Comparison of ENCODE assay signal across 1 cellular context in the genomic region with DNA sequence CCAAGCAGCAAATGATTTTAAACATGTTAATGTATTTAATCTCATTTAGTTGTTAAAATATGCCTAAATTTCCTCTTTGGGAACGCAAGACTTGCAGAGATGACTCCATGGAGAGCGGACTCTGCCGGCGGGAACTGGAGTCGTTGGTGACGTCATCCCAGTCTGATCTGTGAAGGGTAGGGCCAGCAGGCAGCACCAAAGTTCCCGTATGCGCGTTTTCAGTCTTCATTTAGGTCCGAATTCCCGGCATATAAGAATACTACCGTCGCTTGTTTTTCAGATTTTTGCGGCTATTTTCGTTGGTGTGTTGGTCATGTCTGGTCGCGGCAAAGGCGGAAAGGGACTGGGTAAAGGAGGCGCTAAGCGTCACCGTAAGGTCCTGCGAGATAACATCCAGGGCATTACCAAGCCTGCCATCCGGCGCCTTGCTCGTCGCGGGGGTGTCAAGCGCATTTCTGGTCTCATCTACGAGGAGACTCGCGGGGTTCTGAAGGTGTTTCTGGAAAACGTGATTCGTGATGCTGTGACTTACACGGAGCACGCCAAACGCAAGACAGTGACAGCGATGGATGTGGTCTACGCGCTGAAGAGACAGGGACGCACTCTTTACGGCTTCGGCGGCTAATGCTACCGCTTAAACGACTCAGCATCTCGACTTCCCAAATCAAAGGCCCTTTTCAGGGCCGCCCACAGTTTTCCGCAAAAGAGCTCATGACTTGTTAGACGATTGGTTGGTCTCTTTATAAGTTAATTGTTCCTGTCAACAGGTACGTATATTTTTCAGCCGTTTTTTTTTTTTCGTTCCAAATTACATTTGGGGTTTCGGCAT.
TF ChIP-seq lines count a peak whose summit lies in the region.

No MANE protein-coding gene starts in this region.

TF ChIP-seq in HepG2, 621 proteins besides CTCF, POLR2A, EP300 and RAD21 (continued from another document and continues in another):
- TF ChIP-seq, protein P1, sequence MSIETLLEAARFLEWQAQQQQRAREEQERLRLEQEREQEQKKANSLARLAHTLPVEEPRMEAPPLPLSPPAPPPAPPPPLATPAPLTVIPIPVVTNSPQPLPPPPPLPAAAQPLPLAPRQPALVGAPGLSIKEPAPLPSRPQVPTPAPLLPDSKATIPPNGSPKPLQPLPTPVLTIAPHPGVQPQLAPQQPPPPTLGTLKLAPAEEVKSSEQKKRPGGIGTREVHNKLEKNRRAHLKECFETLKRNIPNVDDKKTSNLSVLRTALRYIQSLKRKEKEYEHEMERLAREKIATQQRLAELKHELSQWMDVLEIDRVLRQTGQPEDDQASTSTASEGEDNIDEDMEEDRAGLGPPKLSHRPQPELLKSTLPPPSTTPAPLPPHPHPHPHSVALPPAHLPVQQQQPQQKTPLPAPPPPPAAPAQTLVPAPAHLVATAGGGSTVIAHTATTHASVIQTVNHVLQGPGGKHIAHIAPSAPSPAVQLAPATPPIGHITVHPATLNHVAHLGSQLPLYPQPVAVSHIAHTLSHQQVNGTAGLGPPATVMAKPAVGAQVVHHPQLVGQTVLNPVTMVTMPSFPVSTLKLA (IDR thresholded peaks at IDR 0.05) = no peak
- TF ChIP-seq, protein P2, sequence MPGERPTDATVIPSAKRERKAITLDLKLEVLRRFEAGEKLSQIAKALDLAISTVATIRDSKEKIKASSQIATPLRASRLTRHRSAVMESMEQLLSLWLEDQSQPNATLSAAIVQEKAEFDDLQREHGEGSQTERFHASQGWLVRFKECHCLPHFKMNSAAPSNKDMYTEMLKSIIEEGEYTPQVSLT (CRISPR knock-in tag; IDR thresholded peaks at IDR 0.05; ENCODE audit: borderline replicate concordance, low read depth) = no peak
- TF ChIP-seq, protein P3, sequence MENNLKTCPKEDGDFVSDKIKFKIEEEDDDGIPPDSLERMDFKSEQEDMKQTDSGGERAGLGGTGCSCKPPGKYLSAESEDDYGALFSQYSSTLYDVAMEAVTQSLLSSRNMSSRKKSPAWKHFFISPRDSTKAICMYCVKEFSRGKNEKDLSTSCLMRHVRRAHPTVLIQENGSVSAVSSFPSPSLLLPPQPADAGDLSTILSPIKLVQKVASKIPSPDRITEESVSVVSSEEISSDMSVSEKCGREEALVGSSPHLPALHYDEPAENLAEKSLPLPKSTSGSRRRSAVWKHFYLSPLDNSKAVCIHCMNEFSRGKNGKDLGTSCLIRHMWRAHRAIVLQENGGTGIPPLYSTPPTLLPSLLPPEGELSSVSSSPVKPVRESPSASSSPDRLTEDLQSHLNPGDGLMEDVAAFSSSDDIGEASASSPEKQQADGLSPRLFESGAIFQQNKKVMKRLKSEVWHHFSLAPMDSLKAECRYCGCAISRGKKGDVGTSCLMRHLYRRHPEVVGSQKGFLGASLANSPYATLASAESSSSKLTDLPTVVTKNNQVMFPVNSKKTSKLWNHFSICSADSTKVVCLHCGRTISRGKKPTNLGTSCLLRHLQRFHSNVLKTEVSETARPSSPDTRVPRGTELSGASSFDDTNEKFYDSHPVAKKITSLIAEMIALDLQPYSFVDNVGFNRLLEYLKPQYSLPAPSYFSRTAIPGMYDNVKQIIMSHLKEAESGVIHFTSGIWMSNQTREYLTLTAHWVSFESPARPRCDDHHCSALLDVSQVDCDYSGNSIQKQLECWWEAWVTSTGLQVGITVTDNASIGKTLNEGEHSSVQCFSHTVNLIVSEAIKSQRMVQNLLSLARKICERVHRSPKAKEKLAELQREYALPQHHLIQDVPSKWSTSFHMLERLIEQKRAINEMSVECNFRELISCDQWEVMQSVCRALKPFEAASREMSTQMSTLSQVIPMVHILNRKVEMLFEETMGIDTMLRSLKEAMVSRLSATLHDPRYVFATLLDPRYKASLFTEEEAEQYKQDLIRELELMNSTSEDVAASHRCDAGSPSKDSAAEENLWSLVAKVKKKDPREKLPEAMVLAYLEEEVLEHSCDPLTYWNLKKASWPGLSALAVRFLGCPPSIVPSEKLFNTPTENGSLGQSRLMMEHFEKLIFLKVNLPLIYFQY (CRISPR knock-in tag; IDR thresholded peaks at IDR 0.05; ENCODE audit: borderline replicate concordance) = no peak
- peak; percentile 39; the same call in 1 of the 2 replicates for TF ChIP-seq ZFYVE20 (CRISPR knock-in tag; IDR thresholded peaks at IDR 0.05; ENCODE audit: borderline replicate concordance, low read depth)
- TF ChIP-seq TCF12 (IDR thresholded peaks at IDR 0.05) = no peak
- TF ChIP-seq TCF12 (CRISPR knock-in tag; IDR thresholded peaks at IDR 0.05) = peak; percentile 89; the same call in 1 of the 2 replicates
- peak; percentile 61; the same call in 1 of the 2 replicates for TF ChIP-seq ZKSCAN8 (CRISPR knock-in tag; IDR thresholded peaks at IDR 0.05; ENCODE audit: borderline replicate concordance)
- peak; percentile 96 for TF ChIP-seq TOE1 (CRISPR knock-in tag; IDR thresholded peaks at IDR 0.05)
- TF ChIP-seq AKAP8 (CRISPR knock-in tag; IDR thresholded peaks at IDR 0.05) = no peak; the same call in 1 of the 2 replicates
- peak; percentile 92 for TF ChIP-seq ZNF615 (CRISPR knock-in tag; IDR thresholded peaks at IDR 0.05; ENCODE audit: borderline replicate concordance)
- TF ChIP-seq ZSCAN20 (CRISPR knock-in tag; IDR thresholded peaks at IDR 0.05; ENCODE audit: borderline replicate concordance) = no peak; the same call in 1 of the 2 replicates
- no peak for TF ChIP-seq EED (CRISPR knock-in tag; IDR thresholded peaks at IDR 0.05)
- TF ChIP-seq, protein P4, sequence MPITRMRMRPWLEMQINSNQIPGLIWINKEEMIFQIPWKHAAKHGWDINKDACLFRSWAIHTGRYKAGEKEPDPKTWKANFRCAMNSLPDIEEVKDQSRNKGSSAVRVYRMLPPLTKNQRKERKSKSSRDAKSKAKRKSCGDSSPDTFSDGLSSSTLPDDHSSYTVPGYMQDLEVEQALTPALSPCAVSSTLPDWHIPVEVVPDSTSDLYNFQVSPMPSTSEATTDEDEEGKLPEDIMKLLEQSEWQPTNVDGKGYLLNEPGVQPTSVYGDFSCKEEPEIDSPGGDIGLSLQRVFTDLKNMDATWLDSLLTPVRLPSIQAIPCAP (CRISPR knock-in tag; IDR thresholded peaks at IDR 0.05; ENCODE audit: low read depth) = no peak
- 0 out of 2 replicates have a peak, but pooled peaks have one; percentile 79 for TF ChIP-seq BRD4 (CRISPR knock-in tag; IDR thresholded peaks at IDR 0.05)
- TF ChIP-seq, protein P5, sequence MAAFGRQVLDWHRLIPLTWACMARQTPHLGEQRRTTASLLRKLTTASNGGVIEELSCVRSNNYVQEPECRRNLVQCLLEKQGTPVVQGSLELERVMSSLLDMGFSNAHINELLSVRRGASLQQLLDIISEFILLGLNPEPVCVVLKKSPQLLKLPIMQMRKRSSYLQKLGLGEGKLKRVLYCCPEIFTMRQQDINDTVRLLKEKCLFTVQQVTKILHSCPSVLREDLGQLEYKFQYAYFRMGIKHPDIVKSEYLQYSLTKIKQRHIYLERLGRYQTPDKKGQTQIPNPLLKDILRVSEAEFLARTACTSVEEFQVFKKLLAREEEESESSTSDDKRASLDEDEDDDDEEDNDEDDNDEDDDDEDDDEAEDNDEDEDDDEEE (CRISPR knock-in tag; IDR thresholded peaks at IDR 0.05) = no peak; the same call in 1 of the 2 replicates
- TF ChIP-seq MTA3 (CRISPR knock-in tag; IDR thresholded peaks at IDR 0.05) = no peak
- TF ChIP-seq ZNF678 (CRISPR knock-in tag; IDR thresholded peaks at IDR 0.05) = no peak
- TF ChIP-seq, protein P6, sequence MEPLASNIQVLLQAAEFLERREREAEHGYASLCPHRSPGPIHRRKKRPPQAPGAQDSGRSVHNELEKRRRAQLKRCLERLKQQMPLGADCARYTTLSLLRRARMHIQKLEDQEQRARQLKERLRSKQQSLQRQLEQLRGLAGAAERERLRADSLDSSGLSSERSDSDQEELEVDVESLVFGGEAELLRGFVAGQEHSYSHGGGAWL (CRISPR knock-in tag; IDR thresholded peaks at IDR 0.05) = peak; percentile 77; the same call in 1 of the 2 replicates
- TF ChIP-seq, protein P7, sequence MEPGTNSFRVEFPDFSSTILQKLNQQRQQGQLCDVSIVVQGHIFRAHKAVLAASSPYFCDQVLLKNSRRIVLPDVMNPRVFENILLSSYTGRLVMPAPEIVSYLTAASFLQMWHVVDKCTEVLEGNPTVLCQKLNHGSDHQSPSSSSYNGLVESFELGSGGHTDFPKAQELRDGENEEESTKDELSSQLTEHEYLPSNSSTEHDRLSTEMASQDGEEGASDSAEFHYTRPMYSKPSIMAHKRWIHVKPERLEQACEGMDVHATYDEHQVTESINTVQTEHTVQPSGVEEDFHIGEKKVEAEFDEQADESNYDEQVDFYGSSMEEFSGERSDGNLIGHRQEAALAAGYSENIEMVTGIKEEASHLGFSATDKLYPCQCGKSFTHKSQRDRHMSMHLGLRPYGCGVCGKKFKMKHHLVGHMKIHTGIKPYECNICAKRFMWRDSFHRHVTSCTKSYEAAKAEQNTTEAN (CRISPR knock-in tag; conservative IDR thresholded peaks at IDR 0.05) = 0 out of 2 replicates have a peak, but pooled peaks have one; percentile 16
- TF ChIP-seq, protein P8, sequence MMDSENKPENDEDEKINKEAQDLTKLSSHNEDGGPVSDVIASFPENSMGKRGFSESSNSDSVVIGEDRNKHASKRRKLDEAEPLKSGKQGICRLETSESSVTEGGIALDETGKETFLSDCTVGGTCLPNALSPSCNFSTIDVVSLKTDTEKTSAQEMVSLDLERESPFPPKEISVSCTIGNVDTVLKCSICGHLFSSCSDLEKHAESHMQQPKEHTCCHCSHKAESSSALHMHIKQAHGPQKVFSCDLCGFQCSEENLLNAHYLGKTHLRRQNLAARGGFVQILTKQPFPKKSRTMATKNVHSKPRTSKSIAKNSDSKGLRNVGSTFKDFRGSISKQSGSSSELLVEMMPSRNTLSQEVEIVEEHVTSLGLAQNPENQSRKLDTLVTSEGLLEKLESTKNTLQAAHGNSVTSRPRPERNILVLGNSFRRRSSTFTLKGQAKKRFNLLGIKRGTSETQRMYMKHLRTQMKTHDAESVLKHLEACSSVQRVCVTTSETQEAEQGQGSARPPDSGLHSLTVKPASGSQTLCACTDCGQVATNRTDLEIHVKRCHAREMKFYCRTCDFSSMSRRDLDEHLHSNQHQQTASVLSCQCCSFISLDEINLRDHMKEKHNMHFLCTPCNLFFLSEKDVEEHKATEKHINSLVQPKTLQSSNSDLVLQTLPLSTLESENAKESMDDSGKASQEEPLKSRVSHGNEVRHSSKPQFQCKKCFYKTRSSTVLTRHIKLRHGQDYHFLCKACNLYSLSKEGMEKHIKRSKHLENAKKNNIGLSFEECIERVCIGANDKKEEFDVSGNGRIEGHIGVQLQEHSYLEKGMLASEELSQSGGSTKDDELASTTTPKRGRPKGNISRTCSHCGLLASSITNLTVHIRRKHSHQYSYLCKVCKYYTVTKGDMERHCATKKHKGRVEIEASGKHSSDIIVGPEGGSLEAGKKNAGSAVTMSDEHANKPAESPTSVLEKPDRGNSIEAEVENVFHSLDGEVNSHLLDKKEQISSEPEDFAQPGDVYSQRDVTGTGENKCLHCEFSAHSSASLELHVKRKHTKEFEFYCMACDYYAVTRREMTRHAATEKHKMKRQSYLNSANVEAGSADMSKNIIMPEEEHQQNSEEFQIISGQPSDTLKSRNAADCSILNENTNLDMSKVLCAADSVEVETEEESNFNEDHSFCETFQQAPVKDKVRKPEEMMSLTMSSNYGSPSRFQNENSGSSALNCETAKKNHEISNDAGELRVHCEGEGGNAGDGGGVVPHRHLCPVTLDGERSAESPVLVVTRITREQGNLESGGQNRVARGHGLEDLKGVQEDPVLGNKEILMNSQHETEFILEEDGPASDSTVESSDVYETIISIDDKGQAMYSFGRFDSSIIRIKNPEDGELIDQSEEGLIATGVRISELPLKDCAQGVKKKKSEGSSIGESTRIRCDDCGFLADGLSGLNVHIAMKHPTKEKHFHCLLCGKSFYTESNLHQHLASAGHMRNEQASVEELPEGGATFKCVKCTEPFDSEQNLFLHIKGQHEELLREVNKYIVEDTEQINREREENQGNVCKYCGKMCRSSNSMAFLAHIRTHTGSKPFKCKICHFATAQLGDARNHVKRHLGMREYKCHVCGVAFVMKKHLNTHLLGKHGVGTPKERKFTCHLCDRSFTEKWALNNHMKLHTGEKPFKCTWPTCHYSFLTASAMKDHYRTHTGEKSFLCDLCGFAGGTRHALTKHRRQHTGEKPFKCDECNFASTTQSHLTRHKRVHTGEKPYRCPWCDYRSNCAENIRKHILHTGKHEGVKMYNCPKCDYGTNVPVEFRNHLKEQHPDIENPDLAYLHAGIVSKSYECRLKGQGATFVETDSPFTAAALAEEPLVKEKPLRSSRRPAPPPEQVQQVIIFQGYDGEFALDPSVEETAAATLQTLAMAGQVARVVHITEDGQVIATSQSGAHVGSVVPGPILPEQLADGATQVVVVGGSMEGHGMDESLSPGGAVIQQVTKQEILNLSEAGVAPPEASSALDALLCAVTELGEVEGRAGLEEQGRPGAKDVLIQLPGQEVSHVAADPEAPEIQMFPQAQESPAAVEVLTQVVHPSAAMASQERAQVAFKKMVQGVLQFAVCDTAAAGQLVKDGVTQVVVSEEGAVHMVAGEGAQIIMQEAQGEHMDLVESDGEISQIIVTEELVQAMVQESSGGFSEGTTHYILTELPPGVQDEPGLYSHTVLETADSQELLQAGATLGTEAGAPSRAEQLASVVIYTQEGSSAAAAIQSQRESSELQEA (CRISPR knock-in tag; IDR thresholded peaks at IDR 0.05; ENCODE audit: not compliant biosample characterization) = peak; percentile 76
- TF ChIP-seq TFAP4 (IDR thresholded peaks at IDR 0.05; ENCODE audit: borderline replicate concordance, low read depth) = peak; percentile 32; the same call in 1 of the 2 replicates
- TF ChIP-seq ZNF292 (CRISPR knock-in tag; IDR thresholded peaks at IDR 0.05; ENCODE audit: borderline replicate concordance, low read depth) = 0 out of 2 replicates have a peak, but pooled peaks have one; percentile 38
- no peak for TF ChIP-seq ZNF431 (CRISPR knock-in tag; IDR thresholded peaks at IDR 0.05; ENCODE audit: borderline replicate concordance, low read depth)
- peak; percentile 94 for TF ChIP-seq SRSF1 (optimal IDR thresholded peaks at IDR 0.05; ENCODE audit: low read depth, low read length)
- peak; percentile 91; the same call in 1 of the 2 replicates for TF ChIP-seq NFATC3 (CRISPR knock-in tag; IDR thresholded peaks at IDR 0.05)
- no peak for TF ChIP-seq ZNF724P (CRISPR knock-in tag; IDR thresholded peaks at IDR 0.05; ENCODE audit: borderline replicate concordance)
- TF ChIP-seq FOSL2 (CRISPR knock-in tag; IDR thresholded peaks at IDR 0.05) = peak; percentile 86
- TF ChIP-seq KLF15 (CRISPR knock-in tag; IDR thresholded peaks at IDR 0.05; ENCODE audit: borderline replicate concordance) = no peak
- TF ChIP-seq EZH2 (conservative IDR thresholded peaks at IDR 0.05; ENCODE audit: low read depth, low read length) = no peak
- TF ChIP-seq KAT8 (CRISPR knock-in tag; IDR thresholded peaks at IDR 0.05) = peak; percentile 83
- peak; percentile 98 for TF ChIP-seq AGO2 (optimal IDR thresholded peaks at IDR 0.05; ENCODE audit: low read depth, low read length)
- TF ChIP-seq ZNF784 (CRISPR knock-in tag; IDR thresholded peaks at IDR 0.05; ENCODE audit: borderline replicate concordance) = peak; percentile 90
- no peak for TF ChIP-seq KAT2B (IDR thresholded peaks at IDR 0.05; ENCODE audit: borderline replicate concordance, low read depth, low read length)
- TF ChIP-seq MATR3 (CRISPR knock-in tag; IDR thresholded peaks at IDR 0.05) = no peak
